Comparison of ENCODE assay signal across 13 cellular contexts in genomic region chr16:11597737-11598136, GRCh38. TPM values are rescaled to one million over a fixed set of nuclear protein-coding genes. Genes with fewer than 3 reads are reported as not detected.
DNase-seq lines count a peak whose midpoint lies in the region; ATAC-seq and TF ChIP-seq lines count a peak whose summit lies in the region.
"Had no signal": no experiment of that assay in that cellular context is flagged by ENCODE, and none has a peak within 500 bp of the region (broad histone marks: within the 10 kb centered on the region; RNA-seq: fewer than 3 reads in every experiment).

No MANE protein-coding gene starts in this region.

- H3K4me2 ChIP-seq in mammary epithelial cell (ENCODE audit: insufficient read depth, low read depth, low read length), result no peak overlapping the region

- CTCF ChIA-PET in mammary epithelial cell (lab: Charles Lee; ENCODE audit: low non-redundant PET), result no interaction called here
- CTCF ChIA-PET in naive thymus-derived CD4-positive, alpha-beta T cell (lab: Charles Lee), result interaction anchor here (0.7 to 1.5 kb wide), 7 partner anchors 9 to 43 kb away, joined by 3 to 4 read pairs (median 3); no protein-coding TSS in a partner anchor

- DNase-seq in breast epithelium (ENCODE audit: low spot score in 2 of 2) (no peak), mammary epithelial cell (no peak), astrocyte of the hippocampus (ENCODE audit: low read depth, low spot score) (peak; percentile 23), upper lobe of right lung (peak; percentile 52), WERI-Rb-1 (no peak), GM10266 (ENCODE audit: extremely low spot score) (no peak)
- peak in 2 of 9 donors; percentile 24 for DNase-seq in naive thymus-derived CD4-positive, alpha-beta T cell
- DNase-seq: activated CD4-positive, CD25-positive, alpha-beta regulatory T cell; activated naive CD8-positive, alpha-beta T cell treated with anti-CD3 and anti-CD28 coated beads, Interleukin-2, amount 10 ng/mL, durations not matched to agents 7 days and 5 days; MG63; stimulated activated CD4-positive, alpha-beta T cell treated with anti-CD3 and anti-CD28 coated beads, Interleukin-2, amount 100 ng/mL, for 24 hours had no signal

- in situ Hi-C loops in mammary epithelial cell (cut with MboI; ENCODE audit: low sequenced_read_pairs in 2 of 2), result no loop called here

- H3K27ac Mint-ChIP-seq in naive thymus-derived CD4-positive, alpha-beta T cell, result peak overlapping the region in 8 of 9 donors; percentile 70 to 88 (median 84)

- peak overlapping the region in 3 of 10 donors; percentile 9 to 54 (median 11) for H3K4me3 Mint-ChIP-seq in naive thymus-derived CD4-positive, alpha-beta T cell
- H3K4me3 Mint-ChIP-seq: activated naive CD8-positive, alpha-beta T cell treated with anti-CD3 and anti-CD28 coated beads, Interleukin-2, amount 10 ng/mL, durations not matched to agents 7 days and 5 days had no signal

- no peaks in the 10 kb centered on the region for H3K9me3 ChIP-seq in breast epithelium
- no peaks in the 10 kb centered on the region for H3K9me3 ChIP-seq in mammary epithelial cell (replicated peaks; ENCODE audit: insufficient read depth, low read length)
- no peaks in the 10 kb centered on the region for H3K9me3 ChIP-seq in naive thymus-derived CD4-positive, alpha-beta T cell (ENCODE audit: control insufficient read depth in 2 of 3, low read length in 3 of 3)
- no peaks in the 10 kb centered on the region for H3K9me3 ChIP-seq in upper lobe of right lung
- H3K9me3 ChIP-seq in WERI-Rb-1 (ENCODE audit: severe bottlenecking), result no peaks in the 10 kb centered on the region
- H3K9me3 ChIP-seq: MG63 had no signal

- no peak for TF ChIP-seq POLR2A in breast epithelium (IDR thresholded peaks at IDR 0.05)

- H3K27me3 ChIP-seq in breast epithelium (no peaks in the 10 kb centered on the region), mammary epithelial cell (ENCODE audit: insufficient read depth, low read length) (no peaks in the 10 kb centered on the region), upper lobe of right lung (no peaks in the 10 kb centered on the region), WERI-Rb-1 (ENCODE audit: insufficient read depth, low read depth, severe bottlenecking) (no peaks in the 10 kb centered on the region)
- no peaks in the 10 kb centered on the region for H3K27me3 ChIP-seq in naive thymus-derived CD4-positive, alpha-beta T cell (ENCODE audit: control insufficient read depth in 2 of 2, insufficient read depth in 2 of 2, low read length in 2 of 2)
- H3K27me3 ChIP-seq: MG63 had no signal

- no peaks in the 10 kb centered on the region for H3K9me3 Mint-ChIP-seq in naive thymus-derived CD4-positive, alpha-beta T cell
- H3K9me3 Mint-ChIP-seq: activated naive CD8-positive, alpha-beta T cell treated with anti-CD3 and anti-CD28 coated beads, Interleukin-2, amount 10 ng/mL, durations not matched to agents 7 days and 5 days had no signal

- H3K36me3 ChIP-seq in breast epithelium (no peaks in the 10 kb centered on the region), mammary epithelial cell (ENCODE audit: insufficient read depth, low read length) (no peaks in the 10 kb centered on the region), upper lobe of right lung (no peaks in the 10 kb centered on the region), WERI-Rb-1 (no peaks in the 10 kb centered on the region)
- H3K36me3 ChIP-seq in naive thymus-derived CD4-positive, alpha-beta T cell (ENCODE audit: control insufficient read depth in 2 of 3, insufficient read depth in 3 of 3, low read length in 3 of 3), result no peaks in the 10 kb centered on the region
- H3K36me3 ChIP-seq: MG63 had no signal

- no peak overlapping the region for H3K4me3 ChIP-seq in breast epithelium
- no peak overlapping the region for H3K4me3 ChIP-seq in mammary epithelial cell (replicated peaks in 1 of 3; ENCODE audit: insufficient read depth in 1 of 3, low read depth in 2 of 3, low read length in 3 of 3)
- H3K4me3 ChIP-seq in naive thymus-derived CD4-positive, alpha-beta T cell (ENCODE audit: low read length), result no peak overlapping the region
- H3K4me3 ChIP-seq in upper lobe of right lung, result no peak overlapping the region
- no peak overlapping the region for H3K4me3 ChIP-seq in WERI-Rb-1 (ENCODE audit: low read depth, low read length)
- H3K4me3 ChIP-seq: lung, MG63 had no signal

- peaks cover 0 to 6% (median 0%) of the 10 kb centered on the region in 5 donors for H3K27me3 Mint-ChIP-seq in naive thymus-derived CD4-positive, alpha-beta T cell

- no peaks in the 10 kb centered on the region for H3K79me2 ChIP-seq in mammary epithelial cell (ENCODE audit: insufficient read depth, low read length)

- no peaks in the 10 kb centered on the region for H3K36me3 Mint-ChIP-seq in naive thymus-derived CD4-positive, alpha-beta T cell
- H3K36me3 Mint-ChIP-seq: activated naive CD8-positive, alpha-beta T cell treated with anti-CD3 and anti-CD28 coated beads, Interleukin-2, amount 10 ng/mL, durations not matched to agents 7 days and 5 days had no signal

- no TSS peak for BruUV-seq in mammary epithelial cell (replicated peaks; lab: Mats Ljungman, UMichigan)

- H2AFZ ChIP-seq in mammary epithelial cell (ENCODE audit: low read depth, low read length), result no peak overlapping the region

- intact Hi-C loops in breast epithelium (cut with DNase I; ENCODE audit: low total_unique reads) (no loop called here), mammary epithelial cell (cut with micrococcal nuclease) (no loop called here), upper lobe of right lung (cut with DNase I) (no loop called here)
- intact Hi-C loops in naive thymus-derived CD4-positive, alpha-beta T cell (cut with micrococcal nuclease), result loop anchor here in 1 of 2 donors (2.0 to 5.0 kb wide), 2 partner anchors 35 to 43 kb away; no protein-coding TSS in a partner anchor

- H3K4me1 ChIP-seq in breast epithelium, result peaks cover 0 to 9% of the 10 kb centered on the region in 2 donors
- peaks cover 7% of the 10 kb centered on the region for H3K4me1 ChIP-seq in mammary epithelial cell (ENCODE audit: insufficient read depth, low read length)
- peaks cover 0 to 13% of the 10 kb centered on the region in 2 donors for H3K4me1 ChIP-seq in naive thymus-derived CD4-positive, alpha-beta T cell (ENCODE audit: control insufficient read depth in 2 of 2, insufficient read depth in 2 of 2, low read length in 2 of 2)
- H3K4me1 ChIP-seq in upper lobe of right lung, result peaks cover 16% of the 10 kb centered on the region

- ATAC-seq in naive thymus-derived CD4-positive, alpha-beta T cell, result peak; percentile 22
- no peak for ATAC-seq in upper lobe of right lung
- ATAC-seq in GM19463 (IDR thresholded peaks at IDR 0.05; ENCODE audit: unreplicated experiment), result no peak

- 98% methylated on average over 9 of the region's 9 CpGs for WGBS in mammary epithelial cell (ENCODE audit: low coverage, missing lambda C conversion rate)

- POLR2A ChIA-PET in naive thymus-derived CD4-positive, alpha-beta T cell (lab: Charles Lee), result interaction anchor here (0.7 to 6.1 kb wide), 8 partner anchors 9 to 72 kb away, joined by 3 to 68 read pairs (median 4); partner anchors contain the start of gene LITAF

- no peaks in the 10 kb centered on the region for H4K20me1 ChIP-seq in mammary epithelial cell (ENCODE audit: insufficient read depth, low read length)

- H3K4me1 Mint-ChIP-seq in naive thymus-derived CD4-positive, alpha-beta T cell, result peaks cover 8 to 26% (median 16%) of the 10 kb centered on the region in 7 donors

- dilution Hi-C loops in mammary epithelial cell (cut with HindIII; ENCODE audit: low sequenced_read_pairs), result no loop called here

- H3K27ac ChIP-seq in breast epithelium (peak overlapping the region; percentile 85 to 88), mammary epithelial cell (ENCODE audit: insufficient read depth, low read depth, low read length) (no peak overlapping the region), upper lobe of right lung (peak overlapping the region; percentile 66), WERI-Rb-1 (no peak overlapping the region)
- peak overlapping the region; percentile 34 for H3K27ac ChIP-seq in naive thymus-derived CD4-positive, alpha-beta T cell (ENCODE audit: low read depth, low read length)

- TF ChIP-seq CTCF in breast epithelium (IDR thresholded peaks at IDR 0.05), result no peak
- no peak for TF ChIP-seq CTCF in mammary epithelial cell (conservative IDR thresholded peaks at IDR 0.05 in 1 of 2, IDR thresholded peaks at IDR 0.05 in 1 of 2; ENCODE audit: extremely low read depth in 1 of 2, insufficient read depth in 1 of 2, low read depth in 1 of 2, low read length in 2 of 2)
- no peak for TF ChIP-seq CTCF in upper lobe of right lung (IDR thresholded peaks at IDR 0.05)
- TF ChIP-seq CTCF in WERI-Rb-1 (IDR thresholded peaks at IDR 0.05; ENCODE audit: low read depth, low read length), result no peak
- TF ChIP-seq CTCF in GM10266 (IDR thresholded peaks at IDR 0.05; ENCODE audit: control insufficient read depth, insufficient read depth, low read depth, missing control alignments), result no peak

- H3K9ac ChIP-seq in mammary epithelial cell (ENCODE audit: insufficient read depth, low read length), result no peak overlapping the region

RNA-seq across cellular contexts. Expression of gene LITAF, which starts 11.0 kb away (rescaled TPM):
- total RNA-seq in breast epithelium (100 to 1,000 TPM in 1 of 3 donors, 10 to 100 TPM in 2; 50.6 to 109 (median 59.0) TPM), mammary epithelial cell (100 to 1,000 TPM; 128 to 197 TPM), upper lobe of right lung (242 TPM)
- polyA plus RNA-seq in mammary epithelial cell, result 180 TPM
- polyA minus RNA-seq in mammary epithelial cell, result 276 TPM
- 100 to 1,000 TPM; 126 to 278 (median 208) TPM for total RNA-seq in naive thymus-derived CD4-positive, alpha-beta T cell
- polyA plus RNA-seq in naive thymus-derived CD4-positive, alpha-beta T cell, result 100 to 1,000 TPM; 525 to 563 TPM

Comparison
In these comparisons a context has a peak if more than half of its experiments do, and no peak if none do; other contexts are left out.
1. H3K27ac ChIP-seq: peak in breast epithelium (2 of 2), naive thymus-derived CD4-positive, alpha-beta T cell (single experiment) and upper lobe of right lung (single experiment); none in mammary epithelial cell (single experiment) and WERI-Rb-1 (single experiment).
2. DNase-seq: peak in astrocyte of the hippocampus (single experiment) and upper lobe of right lung (single experiment); none in breast epithelium (0 of 2), mammary epithelial cell (single experiment), WERI-Rb-1 (single experiment) and GM10266 (single experiment).